Comparison of ENCODE assay signal across 23 cellular contexts in the genomic region with DNA sequence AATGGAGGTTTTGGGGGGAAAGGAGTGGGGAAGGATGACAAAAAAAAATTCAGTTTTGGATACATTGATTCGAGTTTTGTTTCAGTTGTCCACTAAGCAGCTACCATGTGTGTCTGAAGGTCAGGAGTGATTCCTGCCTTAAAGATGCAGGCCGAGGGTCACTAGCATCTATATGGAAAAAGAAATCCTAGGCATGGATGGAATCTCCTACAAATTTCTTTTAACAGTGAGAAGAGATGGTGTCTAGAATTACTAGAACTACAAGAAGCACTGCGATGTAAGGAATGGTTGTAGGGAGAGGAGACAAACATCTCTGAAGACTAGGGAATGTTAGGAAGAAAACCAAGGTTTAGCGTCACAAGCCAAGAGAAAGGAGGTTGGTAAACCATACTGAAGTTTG.
"Had no signal": no experiment of that assay in that cellular context is flagged by ENCODE, and none has a peak within 500 bp of the region (broad histone marks: within the 10 kb centered on the region; RNA-seq: fewer than 3 reads in every experiment).

No MANE protein-coding gene starts in this region.

- H3K9ac ChIP-seq: KMS-11 had no signal

- H3K9me3 ChIP-seq: MG63 had no signal

- DNase-seq: Karpas-422, Kasumi-1, KG1, MG63, MM.1S, MV-4-11, NCI-H1048, NCI-H1092, NCI-H1092 treated with DMSO at 0.1 percent for 48 hours, NCI-H1417 treated with DMSO at 0.1 percent for 48 hours, NCI-H1436, NCI-H1436 treated with DMSO at 0.1 percent for 48 hours, NCI-H1694, NCI-H187, NCI-H187 treated with DMSO at 0.1 percent for 48 hours, NCI-H1930, NCI-H2029, NCI-H2029 treated with DMSO at 0.1 percent for 48 hours, NCI-H2227 treated with DMSO at 0.1 percent for 48 hours, NCI-H226, NCI-H446, NCI-H446 treated with DMSO at 0.1 percent for 48 hours had no signal

- H3K36me3 ChIP-seq: MG63 had no signal

- H3K4me3 ChIP-seq: MG63 had no signal

- H3K4me2 ChIP-seq: KMS-11 had no signal

- H3K27ac ChIP-seq: KMS-11 had no signal
